Comparison of ENCODE assay signal across 12 cellular contexts in genomic region chr2:107990718-107991117, GRCh38. TPM values are rescaled to one million over a fixed set of nuclear protein-coding genes. Genes with fewer than 3 reads are reported as not detected.
"Had no signal": no experiment of that assay in that cellular context is flagged by ENCODE, and none has a peak within 500 bp of the region (broad histone marks: within the 10 kb centered on the region; RNA-seq: fewer than 3 reads in every experiment).

No MANE protein-coding gene starts in this region.

- H3K4me2 ChIP-seq: GM23338 had no signal

- ATAC-seq: GM23338, HCT116 had no signal

- H3K27ac ChIP-seq: GM23248 had no signal

- DNase-seq: GM23248, GOT3, H7, H9, HCEC 1CT, HFFc6 had no signal

- H3K27ac Mint-ChIP-seq: GM23338, H9, HFFc6 had no signal

- H3K36me3 ChIP-seq: HAP-1 had no signal

- H3K4me3 ChIP-seq: GM23248, GM23338, HAP-1 had no signal

- H2AFZ ChIP-seq: GM23248, GM23338 had no signal

- H3K9me3 Mint-ChIP-seq: GM23338, H9, HFFc6 had no signal

- H3K4me1 ChIP-seq: HAP-1 had no signal

- H3K4me3 Mint-ChIP-seq: GM23338, H9, HFFc6 had no signal

- FAIRE-seq: H1, H54 had no signal

- H3K9ac ChIP-seq: GM23248 had no signal

- H3K9me3 ChIP-seq: HAP-1 had no signal

RNA-seq across cellular contexts. Expression of gene SLC5A7, which starts 4.4 kb away (rescaled TPM):
- total RNA-seq: GM23248, H4, HFFc6 had no signal
- polyA plus RNA-seq: GM23248 had no signal
